ENCODE assay signal across 10 cellular contexts in the genomic region with DNA sequence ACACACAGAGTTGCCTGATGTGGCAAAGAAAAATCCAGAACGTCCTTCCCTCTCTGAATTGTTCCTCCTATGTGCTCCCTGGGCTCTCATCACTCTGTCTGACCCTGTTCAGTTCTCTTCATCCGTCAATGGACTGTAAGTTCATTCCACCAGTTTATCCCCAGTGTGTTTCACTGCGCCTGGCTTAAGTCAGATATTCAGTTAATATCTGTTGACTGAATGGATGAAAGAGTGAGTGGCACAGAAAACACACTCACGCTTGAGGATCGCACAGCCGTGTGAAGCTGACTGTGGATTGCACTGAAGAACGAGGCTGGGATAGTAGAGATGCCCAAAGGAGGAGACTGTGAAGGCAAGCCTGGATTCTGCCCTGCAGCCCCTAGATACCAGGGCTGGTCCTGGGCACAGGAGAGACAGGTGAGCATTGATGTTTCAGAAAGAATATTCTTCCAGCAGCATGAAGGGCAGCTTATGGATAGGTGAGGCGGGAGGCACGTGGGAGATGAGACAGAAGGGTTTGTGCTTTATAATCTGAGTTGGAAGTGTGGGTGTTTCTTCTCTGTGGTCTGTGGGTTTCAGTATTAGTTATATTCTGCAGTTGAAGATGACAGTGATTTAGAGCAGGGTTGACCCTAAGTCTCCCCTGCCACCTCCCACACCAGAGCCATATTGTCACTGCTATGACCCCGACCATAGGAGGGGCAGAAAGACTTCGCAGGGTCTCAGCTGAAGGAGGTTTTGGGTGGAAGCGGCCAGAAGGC.
DNase-seq lines count a peak whose midpoint lies in the region; ATAC-seq and TF ChIP-seq lines count a peak whose summit lies in the region.
"Had no signal": no experiment of that assay in that cellular context is flagged by ENCODE, and none has a peak within 500 bp of the region (broad histone marks: within the 10 kb centered on the region; RNA-seq: fewer than 3 reads in every experiment).

No MANE protein-coding gene starts in this region.

- no peaks in the 10 kb centered on the region for H3K36me3 Mint-ChIP-seq in naive thymus-derived CD8-positive, alpha-beta T cell

- intact Hi-C loops in colonic mucosa (cut with DNase I) = no loop called here

- no peaks in the 10 kb centered on the region for H3K36me3 ChIP-seq in colonic mucosa

- H3K4me1 Mint-ChIP-seq in naive thymus-derived CD8-positive, alpha-beta T cell = peaks cover 0 to 4% (median under 1%) of the 10 kb centered on the region in 4 donors

- H3K27ac Mint-ChIP-seq in naive thymus-derived CD8-positive, alpha-beta T cell = no peak overlapping the region

- H3K4me3 ChIP-seq in colonic mucosa = no peak overlapping the region

- ATAC-seq in GM19395 (IDR thresholded peaks at IDR 0.05; ENCODE audit: unreplicated experiment) (peak; percentile 100), HG02885 (IDR thresholded peaks at IDR 0.05; ENCODE audit: poor library complexity, unreplicated experiment) (peak; percentile 99)
- ATAC-seq in naive thymus-derived CD8-positive, alpha-beta T cell = no peak

- TF ChIP-seq CTCF in GM13977 (IDR thresholded peaks at IDR 0.05; ENCODE audit: extremely low read depth, insufficient read depth, missing control alignments) = no peak
- no peak for TF ChIP-seq CTCF in RWPE1 (conservative IDR thresholded peaks at IDR 0.05; ENCODE audit: low read depth)
- TF ChIP-seq CTCF in colonic mucosa (IDR thresholded peaks at IDR 0.05) = no peak

- no peaks in the 10 kb centered on the region for H3K9me3 Mint-ChIP-seq in naive thymus-derived CD8-positive, alpha-beta T cell

- POLR2A ChIA-PET in RWPE1 (lab: Yijun Ruan, JAX; ENCODE audit: low non-redundant PET) = no interaction called here
- POLR2A ChIA-PET in naive thymus-derived CD8-positive, alpha-beta T cell (lab: Charles Lee) = no interaction called here

- peak overlapping the region; percentile 26; the same call in 1 of the 2 replicates for H3K27ac ChIP-seq in RWPE1
- no peak overlapping the region for H3K27ac ChIP-seq in colonic mucosa

- no peaks in the 10 kb centered on the region for H3K27me3 ChIP-seq in colonic mucosa

- CTCF ChIA-PET in RWPE1 (lab: Yijun Ruan, JAX) = interaction anchor here (0.8 kb wide), 1 partner anchor 61 kb away, joined by 3 read pairs; no protein-coding TSS in a partner anchor

- DNase-seq in GM13977 (ENCODE audit: low spot score) (peak; percentile 49), RWPE1 (ENCODE audit: low spot score) (no peak), ACHN (no peak), HK-2 (ENCODE audit: unreplicated experiment) (no peak), colonic mucosa (no peak)
- DNase-seq in naive thymus-derived CD8-positive, alpha-beta T cell = no peak
- DNase-seq: activated T-cell treated with anti-CD3 and anti-CD28 coated beads for 4 hours; stimulated activated naive CD4-positive, alpha-beta T cell had no signal

- no peak overlapping the region for H3K9ac ChIP-seq in colonic mucosa (ENCODE audit: low read depth in 2 of 2, low read length in 2 of 2)

- peaks cover 11% of the 10 kb centered on the region for H3K4me1 ChIP-seq in colonic mucosa

- no peak overlapping the region for H3K4me3 Mint-ChIP-seq in naive thymus-derived CD8-positive, alpha-beta T cell

- in situ Hi-C loops in GM13977 (cut with MboI; ENCODE audit: low pct_unique_long_range_greater_than_20kb, low sequenced_read_pairs, unreplicated experiment) (no loop called here), ACHN (cut with HindIII; ENCODE audit: low pct_ligation_motif_present, low pct_unique_long_range_greater_than_20kb, low sequenced_read_pairs) (no loop called here)

- no peaks in the 10 kb centered on the region for H3K9me3 ChIP-seq in colonic mucosa

- H3K27me3 Mint-ChIP-seq in naive thymus-derived CD8-positive, alpha-beta T cell = peaks cover 3 to 18% (median 4%) of the 10 kb centered on the region in 5 donors

Comparison
In these comparisons a context has a peak if more than half of its experiments do, and no peak if none do; other contexts are left out.
1. ATAC-seq: peak in GM19395 (single experiment) and HG02885 (single experiment); none in naive thymus-derived CD8-positive, alpha-beta T cell (0 of 2).